Comparison of ENCODE assay signal across 1 cellular context in the genomic region with DNA sequence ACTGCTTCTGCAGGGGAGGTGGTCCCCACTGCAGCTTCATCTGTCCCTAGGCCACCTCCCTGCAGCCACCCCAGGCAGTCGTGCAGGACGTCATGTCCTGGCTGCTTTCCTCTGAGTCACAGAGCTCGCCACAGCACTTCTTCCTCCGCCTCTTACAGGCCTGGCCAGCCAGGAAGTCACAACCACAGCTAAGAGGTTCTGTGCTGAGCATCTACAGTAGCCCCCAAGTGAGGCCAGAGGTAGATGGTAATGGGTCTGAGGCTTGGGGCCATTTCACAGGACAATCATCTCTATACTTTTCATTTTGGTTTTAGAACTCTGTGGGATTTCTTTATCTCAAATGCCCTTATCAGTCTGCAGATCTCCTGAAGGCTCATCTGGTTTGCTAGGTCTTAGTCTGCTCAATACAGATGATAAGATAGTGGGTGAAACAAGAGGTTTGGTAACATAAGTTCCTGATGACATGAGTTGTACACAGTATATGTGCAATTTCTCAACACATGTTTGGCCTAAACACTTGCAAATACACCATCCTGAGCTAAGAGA.
TF ChIP-seq lines count a peak whose summit lies in the region.

No MANE protein-coding gene starts in this region.

TF ChIP-seq in K562, 482 proteins besides CTCF, POLR2A, EP300 and RAD21 (continued from another document and continues in another):
- TF ChIP-seq, protein P1, sequence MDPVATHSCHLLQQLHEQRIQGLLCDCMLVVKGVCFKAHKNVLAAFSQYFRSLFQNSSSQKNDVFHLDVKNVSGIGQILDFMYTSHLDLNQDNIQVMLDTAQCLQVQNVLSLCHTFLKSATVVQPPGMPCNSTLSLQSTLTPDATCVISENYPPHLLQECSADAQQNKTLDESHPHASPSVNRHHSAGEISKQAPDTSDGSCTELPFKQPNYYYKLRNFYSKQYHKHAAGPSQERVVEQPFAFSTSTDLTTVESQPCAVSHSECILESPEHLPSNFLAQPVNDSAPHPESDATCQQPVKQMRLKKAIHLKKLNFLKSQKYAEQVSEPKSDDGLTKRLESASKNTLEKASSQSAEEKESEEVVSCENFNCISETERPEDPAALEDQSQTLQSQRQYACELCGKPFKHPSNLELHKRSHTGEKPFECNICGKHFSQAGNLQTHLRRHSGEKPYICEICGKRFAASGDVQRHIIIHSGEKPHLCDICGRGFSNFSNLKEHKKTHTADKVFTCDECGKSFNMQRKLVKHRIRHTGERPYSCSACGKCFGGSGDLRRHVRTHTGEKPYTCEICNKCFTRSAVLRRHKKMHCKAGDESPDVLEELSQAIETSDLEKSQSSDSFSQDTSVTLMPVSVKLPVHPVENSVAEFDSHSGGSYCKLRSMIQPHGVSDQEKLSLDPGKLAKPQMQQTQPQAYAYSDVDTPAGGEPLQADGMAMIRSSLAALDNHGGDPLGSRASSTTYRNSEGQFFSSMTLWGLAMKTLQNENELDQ (CRISPR knock-in tag; IDR thresholded peaks at IDR 0.05; ENCODE audit: borderline replicate concordance): no peak
- TF ChIP-seq EWSR1 (IDR thresholded peaks at IDR 0.05; ENCODE audit: borderline replicate concordance, low read depth, partially characterized antibody) (no peak), ZBTB7A (IDR thresholded peaks at IDR 0.05; ENCODE audit: borderline replicate concordance, control insufficient read depth, low read depth, low read length) (no peak; the same call in 1 of the 2 replicates), ZEB2 (IDR thresholded peaks at IDR 0.05) (no peak), FOXJ3 (CRISPR knock-in tag; IDR thresholded peaks at IDR 0.05) (no peak), COPS2 (conservative IDR thresholded peaks at IDR 0.05) (no peak), ZNF644 (tag; IDR thresholded peaks at IDR 0.05; ENCODE audit: low read depth) (0 out of 2 replicates have a peak, but pooled peaks have one; percentile 43), CTBP1 (IDR thresholded peaks at IDR 0.05; ENCODE audit: borderline replicate concordance) (0 out of 2 replicates have a peak, but pooled peaks have one; percentile 54), NFE2 (IDR thresholded peaks at IDR 0.05; ENCODE audit: low read depth) (no peak), HDAC2 (IDR thresholded peaks at IDR 0.05) (no peak), STAT5B (CRISPR knock-in tag; IDR thresholded peaks at IDR 0.05) (no peak), ZNF583 (CRISPR knock-in tag; IDR thresholded peaks at IDR 0.05) (no peak), ZNF778 (CRISPR knock-in tag; IDR thresholded peaks at IDR 0.05) (no peak), NFXL1 (CRISPR knock-in tag; IDR thresholded peaks at IDR 0.05) (no peak), LARP7 (IDR thresholded peaks at IDR 0.05) (no peak), ZNF316 (IDR thresholded peaks at IDR 0.05) (no peak)
- TF ChIP-seq, protein P2, sequence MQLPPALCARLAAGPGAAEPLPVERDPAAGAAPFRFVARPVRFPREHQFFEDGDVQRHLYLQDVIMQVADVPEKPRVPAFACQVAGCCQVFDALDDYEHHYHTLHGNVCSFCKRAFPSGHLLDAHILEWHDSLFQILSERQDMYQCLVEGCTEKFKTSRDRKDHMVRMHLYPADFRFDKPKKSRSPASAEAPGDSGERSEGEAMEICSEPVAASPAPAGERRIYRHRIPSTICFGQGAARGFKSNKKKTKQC (CRISPR knock-in tag; IDR thresholded peaks at IDR 0.05): no peak
- TF ChIP-seq, protein P3, sequence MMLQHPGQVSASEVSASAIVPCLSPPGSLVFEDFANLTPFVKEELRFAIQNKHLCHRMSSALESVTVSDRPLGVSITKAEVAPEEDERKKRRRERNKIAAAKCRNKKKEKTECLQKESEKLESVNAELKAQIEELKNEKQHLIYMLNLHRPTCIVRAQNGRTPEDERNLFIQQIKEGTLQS (IDR thresholded peaks at IDR 0.05): no peak; the same call in 1 of the 2 replicates
- TF ChIP-seq, protein P3 (CRISPR knock-in tag; conservative IDR thresholded peaks at IDR 0.05): no peak
- TF ChIP-seq, protein P4, sequence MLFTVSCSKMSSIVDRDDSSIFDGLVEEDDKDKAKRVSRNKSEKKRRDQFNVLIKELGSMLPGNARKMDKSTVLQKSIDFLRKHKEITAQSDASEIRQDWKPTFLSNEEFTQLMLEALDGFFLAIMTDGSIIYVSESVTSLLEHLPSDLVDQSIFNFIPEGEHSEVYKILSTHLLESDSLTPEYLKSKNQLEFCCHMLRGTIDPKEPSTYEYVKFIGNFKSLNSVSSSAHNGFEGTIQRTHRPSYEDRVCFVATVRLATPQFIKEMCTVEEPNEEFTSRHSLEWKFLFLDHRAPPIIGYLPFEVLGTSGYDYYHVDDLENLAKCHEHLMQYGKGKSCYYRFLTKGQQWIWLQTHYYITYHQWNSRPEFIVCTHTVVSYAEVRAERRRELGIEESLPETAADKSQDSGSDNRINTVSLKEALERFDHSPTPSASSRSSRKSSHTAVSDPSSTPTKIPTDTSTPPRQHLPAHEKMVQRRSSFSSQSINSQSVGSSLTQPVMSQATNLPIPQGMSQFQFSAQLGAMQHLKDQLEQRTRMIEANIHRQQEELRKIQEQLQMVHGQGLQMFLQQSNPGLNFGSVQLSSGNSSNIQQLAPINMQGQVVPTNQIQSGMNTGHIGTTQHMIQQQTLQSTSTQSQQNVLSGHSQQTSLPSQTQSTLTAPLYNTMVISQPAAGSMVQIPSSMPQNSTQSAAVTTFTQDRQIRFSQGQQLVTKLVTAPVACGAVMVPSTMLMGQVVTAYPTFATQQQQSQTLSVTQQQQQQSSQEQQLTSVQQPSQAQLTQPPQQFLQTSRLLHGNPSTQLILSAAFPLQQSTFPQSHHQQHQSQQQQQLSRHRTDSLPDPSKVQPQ (CRISPR knock-in tag; IDR thresholded peaks at IDR 0.05; ENCODE audit: borderline replicate concordance): no peak
- TF ChIP-seq, protein P5, sequence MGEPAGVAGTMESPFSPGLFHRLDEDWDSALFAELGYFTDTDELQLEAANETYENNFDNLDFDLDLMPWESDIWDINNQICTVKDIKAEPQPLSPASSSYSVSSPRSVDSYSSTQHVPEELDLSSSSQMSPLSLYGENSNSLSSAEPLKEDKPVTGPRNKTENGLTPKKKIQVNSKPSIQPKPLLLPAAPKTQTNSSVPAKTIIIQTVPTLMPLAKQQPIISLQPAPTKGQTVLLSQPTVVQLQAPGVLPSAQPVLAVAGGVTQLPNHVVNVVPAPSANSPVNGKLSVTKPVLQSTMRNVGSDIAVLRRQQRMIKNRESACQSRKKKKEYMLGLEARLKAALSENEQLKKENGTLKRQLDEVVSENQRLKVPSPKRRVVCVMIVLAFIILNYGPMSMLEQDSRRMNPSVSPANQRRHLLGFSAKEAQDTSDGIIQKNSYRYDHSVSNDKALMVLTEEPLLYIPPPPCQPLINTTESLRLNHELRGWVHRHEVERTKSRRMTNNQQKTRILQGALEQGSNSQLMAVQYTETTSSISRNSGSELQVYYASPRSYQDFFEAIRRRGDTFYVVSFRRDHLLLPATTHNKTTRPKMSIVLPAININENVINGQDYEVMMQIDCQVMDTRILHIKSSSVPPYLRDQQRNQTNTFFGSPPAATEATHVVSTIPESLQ (CRISPR knock-in tag; IDR thresholded peaks at IDR 0.05): no peak
- TF ChIP-seq, protein P6, sequence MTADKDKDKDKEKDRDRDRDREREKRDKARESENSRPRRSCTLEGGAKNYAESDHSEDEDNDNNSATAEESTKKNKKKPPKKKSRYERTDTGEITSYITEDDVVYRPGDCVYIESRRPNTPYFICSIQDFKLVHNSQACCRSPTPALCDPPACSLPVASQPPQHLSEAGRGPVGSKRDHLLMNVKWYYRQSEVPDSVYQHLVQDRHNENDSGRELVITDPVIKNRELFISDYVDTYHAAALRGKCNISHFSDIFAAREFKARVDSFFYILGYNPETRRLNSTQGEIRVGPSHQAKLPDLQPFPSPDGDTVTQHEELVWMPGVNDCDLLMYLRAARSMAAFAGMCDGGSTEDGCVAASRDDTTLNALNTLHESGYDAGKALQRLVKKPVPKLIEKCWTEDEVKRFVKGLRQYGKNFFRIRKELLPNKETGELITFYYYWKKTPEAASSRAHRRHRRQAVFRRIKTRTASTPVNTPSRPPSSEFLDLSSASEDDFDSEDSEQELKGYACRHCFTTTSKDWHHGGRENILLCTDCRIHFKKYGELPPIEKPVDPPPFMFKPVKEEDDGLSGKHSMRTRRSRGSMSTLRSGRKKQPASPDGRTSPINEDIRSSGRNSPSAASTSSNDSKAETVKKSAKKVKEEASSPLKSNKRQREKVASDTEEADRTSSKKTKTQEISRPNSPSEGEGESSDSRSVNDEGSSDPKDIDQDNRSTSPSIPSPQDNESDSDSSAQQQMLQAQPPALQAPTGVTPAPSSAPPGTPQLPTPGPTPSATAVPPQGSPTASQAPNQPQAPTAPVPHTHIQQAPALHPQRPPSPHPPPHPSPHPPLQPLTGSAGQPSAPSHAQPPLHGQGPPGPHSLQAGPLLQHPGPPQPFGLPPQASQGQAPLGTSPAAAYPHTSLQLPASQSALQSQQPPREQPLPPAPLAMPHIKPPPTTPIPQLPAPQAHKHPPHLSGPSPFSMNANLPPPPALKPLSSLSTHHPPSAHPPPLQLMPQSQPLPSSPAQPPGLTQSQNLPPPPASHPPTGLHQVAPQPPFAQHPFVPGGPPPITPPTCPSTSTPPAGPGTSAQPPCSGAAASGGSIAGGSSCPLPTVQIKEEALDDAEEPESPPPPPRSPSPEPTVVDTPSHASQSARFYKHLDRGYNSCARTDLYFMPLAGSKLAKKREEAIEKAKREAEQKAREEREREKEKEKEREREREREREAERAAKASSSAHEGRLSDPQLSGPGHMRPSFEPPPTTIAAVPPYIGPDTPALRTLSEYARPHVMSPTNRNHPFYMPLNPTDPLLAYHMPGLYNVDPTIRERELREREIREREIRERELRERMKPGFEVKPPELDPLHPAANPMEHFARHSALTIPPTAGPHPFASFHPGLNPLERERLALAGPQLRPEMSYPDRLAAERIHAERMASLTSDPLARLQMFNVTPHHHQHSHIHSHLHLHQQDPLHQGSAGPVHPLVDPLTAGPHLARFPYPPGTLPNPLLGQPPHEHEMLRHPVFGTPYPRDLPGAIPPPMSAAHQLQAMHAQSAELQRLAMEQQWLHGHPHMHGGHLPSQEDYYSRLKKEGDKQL (CRISPR knock-in tag; IDR thresholded peaks at IDR 0.05; ENCODE audit: borderline replicate concordance): no peak
- TF ChIP-seq, protein P7, sequence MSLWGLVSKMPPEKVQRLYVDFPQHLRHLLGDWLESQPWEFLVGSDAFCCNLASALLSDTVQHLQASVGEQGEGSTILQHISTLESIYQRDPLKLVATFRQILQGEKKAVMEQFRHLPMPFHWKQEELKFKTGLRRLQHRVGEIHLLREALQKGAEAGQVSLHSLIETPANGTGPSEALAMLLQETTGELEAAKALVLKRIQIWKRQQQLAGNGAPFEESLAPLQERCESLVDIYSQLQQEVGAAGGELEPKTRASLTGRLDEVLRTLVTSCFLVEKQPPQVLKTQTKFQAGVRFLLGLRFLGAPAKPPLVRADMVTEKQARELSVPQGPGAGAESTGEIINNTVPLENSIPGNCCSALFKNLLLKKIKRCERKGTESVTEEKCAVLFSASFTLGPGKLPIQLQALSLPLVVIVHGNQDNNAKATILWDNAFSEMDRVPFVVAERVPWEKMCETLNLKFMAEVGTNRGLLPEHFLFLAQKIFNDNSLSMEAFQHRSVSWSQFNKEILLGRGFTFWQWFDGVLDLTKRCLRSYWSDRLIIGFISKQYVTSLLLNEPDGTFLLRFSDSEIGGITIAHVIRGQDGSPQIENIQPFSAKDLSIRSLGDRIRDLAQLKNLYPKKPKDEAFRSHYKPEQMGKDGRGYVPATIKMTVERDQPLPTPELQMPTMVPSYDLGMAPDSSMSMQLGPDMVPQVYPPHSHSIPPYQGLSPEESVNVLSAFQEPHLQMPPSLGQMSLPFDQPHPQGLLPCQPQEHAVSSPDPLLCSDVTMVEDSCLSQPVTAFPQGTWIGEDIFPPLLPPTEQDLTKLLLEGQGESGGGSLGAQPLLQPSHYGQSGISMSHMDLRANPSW (CRISPR knock-in tag; IDR thresholded peaks at IDR 0.05): no peak
- TF ChIP-seq, protein P8, sequence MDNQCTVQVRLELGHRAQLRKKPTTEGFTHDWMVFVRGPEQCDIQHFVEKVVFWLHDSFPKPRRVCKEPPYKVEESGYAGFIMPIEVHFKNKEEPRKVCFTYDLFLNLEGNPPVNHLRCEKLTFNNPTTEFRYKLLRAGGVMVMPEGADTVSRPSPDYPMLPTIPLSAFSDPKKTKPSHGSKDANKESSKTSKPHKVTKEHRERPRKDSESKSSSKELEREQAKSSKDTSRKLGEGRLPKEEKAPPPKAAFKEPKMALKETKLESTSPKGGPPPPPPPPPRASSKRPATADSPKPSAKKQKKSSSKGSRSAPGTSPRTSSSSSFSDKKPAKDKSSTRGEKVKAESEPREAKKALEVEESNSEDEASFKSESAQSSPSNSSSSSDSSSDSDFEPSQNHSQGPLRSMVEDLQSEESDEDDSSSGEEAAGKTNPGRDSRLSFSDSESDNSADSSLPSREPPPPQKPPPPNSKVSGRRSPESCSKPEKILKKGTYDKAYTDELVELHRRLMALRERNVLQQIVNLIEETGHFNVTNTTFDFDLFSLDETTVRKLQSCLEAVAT (IDR thresholded peaks at IDR 0.05): no peak
- TF ChIP-seq, protein P9, sequence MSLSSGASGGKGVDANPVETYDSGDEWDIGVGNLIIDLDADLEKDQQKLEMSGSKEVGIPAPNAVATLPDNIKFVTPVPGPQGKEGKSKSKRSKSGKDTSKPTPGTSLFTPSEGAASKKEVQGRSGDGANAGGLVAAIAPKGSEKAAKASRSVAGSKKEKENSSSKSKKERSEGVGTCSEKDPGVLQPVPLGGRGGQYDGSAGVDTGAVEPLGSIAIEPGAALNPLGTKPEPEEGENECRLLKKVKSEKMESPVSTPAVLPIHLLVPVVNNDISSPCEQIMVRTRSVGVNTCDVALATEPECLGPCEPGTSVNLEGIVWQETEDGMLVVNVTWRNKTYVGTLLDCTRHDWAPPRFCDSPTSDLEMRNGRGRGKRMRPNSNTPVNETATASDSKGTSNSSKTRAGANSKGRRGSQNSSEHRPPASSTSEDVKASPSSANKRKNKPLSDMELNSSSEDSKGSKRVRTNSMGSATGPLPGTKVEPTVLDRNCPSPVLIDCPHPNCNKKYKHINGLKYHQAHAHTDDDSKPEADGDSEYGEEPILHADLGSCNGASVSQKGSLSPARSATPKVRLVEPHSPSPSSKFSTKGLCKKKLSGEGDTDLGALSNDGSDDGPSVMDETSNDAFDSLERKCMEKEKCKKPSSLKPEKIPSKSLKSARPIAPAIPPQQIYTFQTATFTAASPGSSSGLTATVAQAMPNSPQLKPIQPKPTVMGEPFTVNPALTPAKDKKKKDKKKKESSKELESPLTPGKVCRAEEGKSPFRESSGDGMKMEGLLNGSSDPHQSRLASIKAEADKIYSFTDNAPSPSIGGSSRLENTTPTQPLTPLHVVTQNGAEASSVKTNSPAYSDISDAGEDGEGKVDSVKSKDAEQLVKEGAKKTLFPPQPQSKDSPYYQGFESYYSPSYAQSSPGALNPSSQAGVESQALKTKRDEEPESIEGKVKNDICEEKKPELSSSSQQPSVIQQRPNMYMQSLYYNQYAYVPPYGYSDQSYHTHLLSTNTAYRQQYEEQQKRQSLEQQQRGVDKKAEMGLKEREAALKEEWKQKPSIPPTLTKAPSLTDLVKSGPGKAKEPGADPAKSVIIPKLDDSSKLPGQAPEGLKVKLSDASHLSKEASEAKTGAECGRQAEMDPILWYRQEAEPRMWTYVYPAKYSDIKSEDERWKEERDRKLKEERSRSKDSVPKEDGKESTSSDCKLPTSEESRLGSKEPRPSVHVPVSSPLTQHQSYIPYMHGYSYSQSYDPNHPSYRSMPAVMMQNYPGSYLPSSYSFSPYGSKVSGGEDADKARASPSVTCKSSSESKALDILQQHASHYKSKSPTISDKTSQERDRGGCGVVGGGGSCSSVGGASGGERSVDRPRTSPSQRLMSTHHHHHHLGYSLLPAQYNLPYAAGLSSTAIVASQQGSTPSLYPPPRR (CRISPR knock-in tag; IDR thresholded peaks at IDR 0.05; ENCODE audit: borderline replicate concordance): no peak
